In the genomic region with DNA sequence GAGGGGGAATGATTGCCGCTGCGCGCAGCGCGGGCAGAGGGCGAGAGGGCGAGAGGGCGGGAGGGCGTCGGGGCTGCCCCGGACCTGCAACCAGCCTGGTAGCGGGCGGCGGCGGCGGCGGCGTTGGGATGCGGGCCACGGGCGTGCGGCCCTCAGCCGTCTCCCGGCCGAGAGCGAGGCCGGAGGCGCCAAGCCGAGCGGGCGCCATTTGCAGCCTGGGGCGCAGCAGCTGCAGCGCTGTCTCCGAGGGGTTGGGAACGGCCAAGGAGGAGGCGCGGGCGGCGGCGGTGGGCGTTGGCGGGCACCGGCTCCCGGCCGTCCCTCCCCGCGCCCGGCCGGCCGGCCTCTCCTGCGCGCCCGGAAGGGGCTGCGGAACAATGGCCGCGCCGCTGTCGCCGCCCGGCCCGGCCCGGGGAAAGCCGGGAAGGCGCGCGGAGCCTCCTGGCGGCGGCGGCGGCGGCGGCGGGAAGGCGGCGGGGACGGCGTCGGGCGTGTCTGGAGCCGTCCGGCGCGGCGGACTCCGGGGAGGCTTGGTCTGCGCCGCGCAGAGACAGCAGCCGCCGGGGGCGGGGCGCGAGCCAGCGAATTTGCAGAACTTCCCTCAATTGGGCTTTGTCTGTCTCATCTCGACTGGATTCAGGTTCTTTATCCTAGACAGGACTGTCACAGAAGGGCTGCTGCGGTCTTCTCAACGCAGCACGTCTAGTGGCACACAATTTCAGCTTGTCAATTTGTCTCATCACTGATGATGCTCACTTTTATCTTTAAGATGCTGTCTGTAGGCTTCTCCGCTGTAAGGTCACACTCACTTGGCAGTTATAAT, we compare ENCODE assay signal across 8 cellular contexts. TPM values are rescaled to one million over a fixed set of nuclear protein-coding genes. Genes with fewer than 3 reads are reported as not detected.
A peak's percentile ranks its signal among the peaks of the same experiment; 100 is the strongest.
DNase-seq lines count a peak whose midpoint lies in the region; ATAC-seq and TF ChIP-seq lines count a peak whose summit lies in the region.

No MANE protein-coding gene starts in this region.

- POLR2A ChIA-PET in BJ (lab: Charles Lee): no interaction called here

- CTCF ChIA-PET in BJ (lab: Yijun Ruan, JAX): interaction anchor here (0.9 to 1.3 kb wide), 2 partner anchors 20 to 36 kb away, joined by 4 to 5 read pairs; partner anchors contain the start of gene ZBTB8B

- H3K4me1 Mint-ChIP-seq in T-helper 17 cell: peaks cover 2% of the 10 kb centered on the region

- TF ChIP-seq CTCF in BJ (IDR thresholded peaks at IDR 0.05; ENCODE audit: insufficient read depth, low read depth, low read length): no peak
- no peak for TF ChIP-seq CTCF in coronary artery (IDR thresholded peaks at IDR 0.05)

- H3K27me3 ChIP-seq in BJ (ENCODE audit: control insufficient read depth, insufficient read depth, low read length) (no peaks in the 10 kb centered on the region), layer of hippocampus (ENCODE audit: control insufficient read depth, insufficient read depth, low read length) (no peaks in the 10 kb centered on the region)

- no peaks in the 10 kb centered on the region for H3K36me3 ChIP-seq in BJ (ENCODE audit: control insufficient read depth, insufficient read depth, low read length)

- H3K36me3 Mint-ChIP-seq in T-helper 17 cell (ENCODE audit: low read depth): no peaks in the 10 kb centered on the region

- H3K27ac ChIP-seq in coronary artery: peak overlapping the region; percentile 80 to 100
- peak overlapping the region; percentile 59 for H3K27ac ChIP-seq in layer of hippocampus (ENCODE audit: low read depth, low read length)

- H3K4me3 Mint-ChIP-seq in T-helper 17 cell: peak overlapping the region; percentile 82

- no peaks in the 10 kb centered on the region for H3K9me3 ChIP-seq in T-helper 17 cell (ENCODE audit: control insufficient read depth, low read length, poor library complexity, severe bottlenecking)

- peak overlapping the region; percentile 54 for H3K4me3 ChIP-seq in BJ (ENCODE audit: low read depth, low read length)
- peak overlapping the region; percentile 99 for H3K4me3 ChIP-seq in coronary artery

- peaks cover 32% of the 10 kb centered on the region for H3K27me3 Mint-ChIP-seq in T-helper 17 cell

- peak; percentile 45 for TF ChIP-seq POLR2A in GM19193 (IDR thresholded peaks at IDR 0.05; ENCODE audit: extremely low read depth, insufficient read depth, insufficient read length)

- ATAC-seq in T-helper 17 cell: peak; percentile 65
- ATAC-seq in GM18870 (IDR thresholded peaks at IDR 0.05; ENCODE audit: unreplicated experiment): no peak

- H3K27ac Mint-ChIP-seq in T-helper 17 cell: no peak overlapping the region

- DNase-seq in BJ (ENCODE audit: low read depth): no peak
- peak; percentile 55 for DNase-seq in NCI-H1092 (lab: John Stamatoyannopoulos, UW)
- no peak for DNase-seq in T-helper 17 cell
- DNase-seq in coronary artery (ENCODE audit: low spot score): peak; percentile 81
- DNase-seq in stimulated activated CD4-positive, alpha-beta T cell treated with anti-CD3 and anti-CD28 coated beads, Interleukin-15, amount 100 ng/mL, for 24 hours: peak; percentile 68

RNA-seq across cellular contexts. Expression of gene ZBTB8B, which starts 35.7 kb away (rescaled TPM):
- not detected in 2 replicates for polyA plus RNA-seq in BJ (2011; rRNA removed)
- not detected in 2 replicates for polyA minus RNA-seq in BJ (2011; rRNA and poly(A)+ RNA removed)
- total RNA-seq in T-helper 17 cell: not detected

RNA-seq across cellular contexts. Expression of gene ZBTB8A, which starts 38.6 kb away (rescaled TPM):
- 3.7 and 5.4 TPM in 2 replicates for polyA plus RNA-seq in BJ (2011; rRNA removed)
- polyA minus RNA-seq in BJ (2011; rRNA and poly(A)+ RNA removed): 3.3 and 3.7 TPM in 2 replicates
- total RNA-seq in T-helper 17 cell: not detected

Comparison
In these comparisons a context has a peak if more than half of its experiments do, and no peak if none do; other contexts are left out.
1. DNase-seq: peak in NCI-H1092 (single experiment), coronary artery (single experiment) and stimulated activated CD4-positive, alpha-beta T cell treated with anti-CD3 and anti-CD28 coated beads, Interleukin-15, amount 100 ng/mL, for 24 hours (single experiment); none in BJ (single experiment) and T-helper 17 cell (0 of 3).